26 cellular contexts compared by ENCODE assay signal in the genomic region with DNA sequence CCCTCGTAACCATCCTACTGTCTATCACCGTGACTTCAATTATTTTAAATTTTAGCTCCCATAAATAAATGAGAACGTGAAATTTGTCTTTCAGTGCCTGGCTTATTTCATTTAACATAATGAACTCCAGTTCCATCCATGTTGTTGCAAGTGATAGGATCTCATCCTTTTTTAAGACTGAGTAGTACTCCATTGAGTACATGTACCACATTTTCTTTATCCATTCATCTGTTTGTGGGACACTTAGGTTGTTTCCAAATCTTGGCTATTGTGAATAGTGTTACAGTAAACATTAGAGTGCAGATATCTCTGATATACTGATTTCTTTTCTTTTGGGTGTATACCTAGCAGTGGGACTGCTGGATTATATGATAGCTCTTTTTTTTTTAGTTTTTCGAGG.
"Had no signal": no experiment of that assay in that cellular context is flagged by ENCODE, and none has a peak within 500 bp of the region (broad histone marks: within the 10 kb centered on the region; RNA-seq: fewer than 3 reads in every experiment).

No MANE protein-coding gene starts in this region.

- H3K27ac ChIP-seq: coronary artery, dorsolateral prefrontal cortex, esophagus muscularis mucosa, foreskin keratinocyte, gastroesophageal sphincter, heart right ventricle, left lung had no signal

- FAIRE-seq: colon, endothelial cell of umbilical vein, frontal cortex, islet of Langerhans, keratinocyte had no signal

- H3K9me3 ChIP-seq: gastroesophageal sphincter, mucosa of descending colon had no signal

- H3K27ac Mint-ChIP-seq: mesothelial cell of epicardium had no signal

- ATAC-seq: foreskin keratinocyte; gastroesophageal sphincter; heart right ventricle; left cardiac atrium; left lung; left ventricle myocardium superior; mucosa of descending colon; naive thymus-derived CD8-positive, alpha-beta T cell had no signal

- H3K4me3 ChIP-seq: coronary artery, dorsolateral prefrontal cortex, esophagus muscularis mucosa, gastroesophageal sphincter, heart right ventricle, left lung, lung, mucosa of descending colon had no signal

- H3K4me1 Mint-ChIP-seq: mesothelial cell of epicardium; naive B cell; naive thymus-derived CD8-positive, alpha-beta T cell had no signal

- H3K27me3 ChIP-seq: dorsolateral prefrontal cortex, esophagus muscularis mucosa, foreskin keratinocyte, gastroesophageal sphincter, heart right ventricle, left lung had no signal

- H3K27me3 Mint-ChIP-seq: naive B cell; naive thymus-derived CD8-positive, alpha-beta T cell had no signal

- H3K4me3 Mint-ChIP-seq: mesothelial cell of epicardium; naive B cell; naive thymus-derived CD8-positive, alpha-beta T cell had no signal

- H3K4me1 ChIP-seq: esophagus muscularis mucosa, foreskin keratinocyte, gastroesophageal sphincter, heart right ventricle, left lung had no signal

- DNase-seq: dermis blood vessel endothelial cell; dorsolateral prefrontal cortex; effector CD4-positive, alpha-beta T cell; effector memory CD4-positive, alpha-beta T cell; foreskin keratinocyte; head of caudate nucleus; heart right ventricle; hippocampal formation; left cardiac atrium; left lung; left ventricle myocardium superior; mammary epithelial cell; mesenchymal stem cell; mucosa of descending colon; naive B cell; naive thymus-derived CD8-positive, alpha-beta T cell had no signal
